ENCODE assay signal across 11 cellular contexts in the genomic region with DNA sequence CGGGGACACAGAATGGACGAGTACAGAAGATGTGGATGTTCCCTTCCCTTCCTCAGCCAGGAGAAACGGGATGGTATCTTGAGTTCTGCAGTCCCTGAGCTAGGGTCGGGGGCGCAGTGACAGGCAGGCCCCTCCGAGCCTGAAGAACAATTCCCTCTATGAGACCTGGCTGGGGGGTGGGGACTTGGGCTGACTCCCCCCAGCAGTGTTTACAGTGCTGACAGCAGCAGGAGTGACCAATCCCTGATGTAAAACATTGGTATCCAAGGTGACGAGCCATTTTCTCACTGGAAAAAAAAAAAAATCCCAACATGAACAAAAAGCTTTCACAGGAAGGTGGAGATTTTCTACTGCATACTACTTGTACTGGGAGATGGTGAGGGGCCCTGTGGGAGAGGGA. TPM values are rescaled to one million over a fixed set of nuclear protein-coding genes. Genes with fewer than 3 reads are reported as not detected.
"Had no signal": no experiment of that assay in that cellular context is flagged by ENCODE, and none has a peak within 500 bp of the region (broad histone marks: within the 10 kb centered on the region; RNA-seq: fewer than 3 reads in every experiment).

A gene (minus strand): TSS at position 185 of the 400 bp plus-strand sequence. CDS start 288 bp downstream, outside the sequence.

RNA-seq across cellular contexts. Expression of the gene that starts here (rescaled TPM):
- total RNA-seq: naive thymus-derived CD4-positive, alpha-beta T cell; natural killer cell; neural crest cell; osteocyte; pulmonary artery endothelial cell; sciatic nerve; smooth muscle cell; spleen; suprapubic skin; ureter; vagina had no signal
- polyA plus RNA-seq: naive thymus-derived CD4-positive, alpha-beta T cell; smooth muscle cell had no signal
